26 cellular contexts compared by ENCODE assay signal in the genomic region with DNA sequence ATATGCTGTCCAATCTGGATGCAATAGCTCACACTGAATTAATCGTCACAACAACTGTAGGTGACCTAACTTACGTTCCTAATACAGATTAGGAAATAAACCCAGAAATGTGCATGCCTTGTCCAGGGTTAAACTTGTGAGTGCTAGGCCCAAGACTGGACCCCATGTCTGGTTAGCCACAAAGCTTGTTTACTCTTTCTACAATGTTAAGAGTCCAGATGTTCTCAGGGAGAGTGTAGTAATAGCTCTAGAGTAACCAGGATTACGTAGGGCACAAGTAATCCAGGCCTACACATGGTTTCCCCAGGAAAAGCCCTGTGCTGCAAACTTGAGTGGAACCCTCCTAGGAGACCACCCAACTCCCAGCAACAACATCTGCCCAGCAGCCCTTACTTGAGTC.
"Had no signal": no experiment of that assay in that cellular context is flagged by ENCODE, and none has a peak within 500 bp of the region (broad histone marks: within the 10 kb centered on the region; RNA-seq: fewer than 3 reads in every experiment).

No MANE protein-coding gene starts in this region.

- H3K4me1 ChIP-seq: lower lobe of right lung, pancreas, psoas muscle, right atrium auricular region, uterus had no signal

- H3K9me3 Mint-ChIP-seq: activated B cell treated with CpG ODN at 0.5 μM for 24 hours; activated naive CD4-positive, alpha-beta T cell treated with anti-CD3 and anti-CD28 coated beads, Interleukin-2, amount 10 ng/mL, durations not matched to agents 7 days and 5 days; activated naive CD8-positive, alpha-beta T cell treated with anti-CD3 and anti-CD28 coated beads, Interleukin-2, amount 10 ng/mL, durations not matched to agents 7 days and 5 days; naive B cell; neural crest cell; T-helper 2 cell treated with Interferon-gamma antibody and Interleukin-4, amounts not matched to agents 5 μg/mL and 100 μg/mL, for 36 hours; type B pancreatic cell had no signal

- H3K4me3 ChIP-seq: esophagus muscularis mucosa, left lung, lower lobe of right lung, pancreas, psoas muscle, right atrium auricular region, spleen, thoracic aorta, uterus had no signal

- H3K27ac Mint-ChIP-seq: activated B cell treated with CpG ODN at 0.5 μM for 24 hours; activated naive CD4-positive, alpha-beta T cell treated with anti-CD3 and anti-CD28 coated beads, Interleukin-2, amount 10 ng/mL, durations not matched to agents 7 days and 5 days; activated naive CD8-positive, alpha-beta T cell treated with anti-CD3 and anti-CD28 coated beads, Interleukin-2, amount 10 ng/mL, durations not matched to agents 7 days and 5 days; T-helper 2 cell treated with Interferon-gamma antibody and Interleukin-4, amounts not matched to agents 5 μg/mL and 100 μg/mL, for 36 hours; type B pancreatic cell had no signal

- H3K27ac ChIP-seq: brain microvascular endothelial cell, esophagus muscularis mucosa, left lung, lower lobe of right lung, pancreas, psoas muscle, right atrium auricular region, thoracic aorta, uterus had no signal

- H3K4me3 Mint-ChIP-seq: activated B cell treated with CpG ODN at 0.5 μM for 24 hours; activated naive CD4-positive, alpha-beta T cell treated with anti-CD3 and anti-CD28 coated beads, Interleukin-2, amount 10 ng/mL, durations not matched to agents 7 days and 5 days; naive B cell; neural crest cell; T-helper 2 cell treated with Interferon-gamma antibody and Interleukin-4, amounts not matched to agents 5 μg/mL and 100 μg/mL, for 36 hours; type B pancreatic cell had no signal

- DNase-seq: activated B cell treated with CpG ODN at 0.5 μM for 24 hours; activated CD4-positive, alpha-beta T cell treated with anti-CD3 and anti-CD28 coated beads, Interleukin-2, amount 50 U/mL, for 4 hours; activated CD8-positive, alpha-beta memory T cell treated with anti-CD3 and anti-CD28 coated beads for 24 hours; activated effector memory CD4-positive, alpha-beta T cell treated with Interleukin-2 at 50 U/mL for 16 hours; activated naive CD4-positive, alpha-beta T cell treated with anti-CD3 and anti-CD28 coated beads, Interleukin-2, amount 10 ng/mL, durations not matched to agents 7 days and 5 days; activated naive CD8-positive, alpha-beta T cell treated with anti-CD3 and anti-CD28 coated beads, Interleukin-2, amount 10 ng/mL, durations not matched to agents 7 days and 5 days; amniotic stem cell; brain microvascular endothelial cell; foreskin melanocyte; left lung; lower lobe of right lung; mesendoderm; naive B cell; nucleus accumbens; pancreas; psoas muscle; spleen; stimulated activated naive CD8-positive, alpha-beta T cell treated with anti-CD3 and anti-CD28 coated beads, Interleukin-15, Interleukin-2, amounts not matched to agents 100 U/mL and 50 U/mL, for 24 hours; T-helper 1 cell; uterus had no signal

- H3K27me3 Mint-ChIP-seq: activated B cell treated with CpG ODN at 0.5 μM for 24 hours; activated naive CD4-positive, alpha-beta T cell treated with anti-CD3 and anti-CD28 coated beads, Interleukin-2, amount 10 ng/mL, durations not matched to agents 7 days and 5 days; naive B cell; type B pancreatic cell had no signal

- H3K36me3 ChIP-seq: uterus had no signal

- ATAC-seq: left lung; lower lobe of right lung; pancreas; psoas muscle; stimulated activated naive CD8-positive, alpha-beta T cell treated with anti-CD3 and anti-CD28 coated beads, Interleukin-15, Interleukin-2, amounts not matched to agents 100 U/mL and 50 U/mL, for 24 hours had no signal

- H3K9me3 ChIP-seq: esophagus muscularis mucosa, left lung, pancreas, psoas muscle, right atrium auricular region, spleen, thoracic aorta, uterus had no signal
